Comparison of ENCODE assay signal across 6 cellular contexts in genomic region chr21:9705016-9705415, GRCh38.
DNase-seq lines count a peak whose midpoint lies in the region; ATAC-seq and TF ChIP-seq lines count a peak whose summit lies in the region.
"Not testable (repeated sequence)": the region's sequence is repeated elsewhere in the genome, so short reads cannot be mapped to it uniquely, and the experiment has no call there.

No MANE protein-coding gene starts in this region.

- H3K4me1 ChIP-seq in GM23338 (ENCODE audit: insufficient read depth); right cardiac atrium (ENCODE audit: control insufficient read depth, insufficient read depth, low read length): not testable (repeated sequence)

- H3K27me3 Mint-ChIP-seq in GM23338 (ENCODE audit: insufficient read depth, low read depth, poor library complexity); endothelial cell (ENCODE audit: unreplicated experiment); glutamatergic neuron (ENCODE audit: unreplicated experiment): not testable (repeated sequence)

- not testable (repeated sequence) for H3K79me2 ChIP-seq in GM23338 (replicated peaks; ENCODE audit: insufficient read depth)

- H3K27me3 ChIP-seq in GM23338 (ENCODE audit: insufficient read depth); right cardiac atrium (ENCODE audit: control insufficient read depth, insufficient read depth): not testable (repeated sequence)

- not testable (repeated sequence) for TF ChIP-seq CTCF in GM23338 (conservative IDR thresholded peaks at IDR 0.05; ENCODE audit: low read depth in 2 of 2); endothelial cell (IDR thresholded peaks at IDR 0.05; ENCODE audit: unreplicated experiment); glutamatergic neuron (IDR thresholded peaks at IDR 0.05; ENCODE audit: partially characterized antibody, unreplicated experiment)

- not testable (repeated sequence) for H3K27ac ChIP-seq in GM23338 (ENCODE audit: low read depth); right cardiac atrium (ENCODE audit: low read length)

- not testable (repeated sequence) for ATAC-seq in GM23338; Right ventricle myocardium superior (ENCODE audit: poor library complexity); left ventricle myocardium superior; right cardiac atrium

- peaks cover 20% of the 10 kb centered on the region for H3K9me3 Mint-ChIP-seq in GM23338
- not testable (repeated sequence) for H3K9me3 Mint-ChIP-seq in endothelial cell (ENCODE audit: unreplicated experiment); glutamatergic neuron (ENCODE audit: unreplicated experiment)

- 75% methylated on average over 37 of the region's 44 CpGs for WGBS in right cardiac atrium

- not testable (repeated sequence) for H3F3A ChIP-seq in GM23338 (replicated peaks; ENCODE audit: low read depth)

- intact Hi-C loops in Right ventricle myocardium superior (cut with DNase I); left ventricle myocardium superior (cut with micrococcal nuclease); right cardiac atrium (cut with DNase I): not testable (repeated sequence)

- H3K4me3 Mint-ChIP-seq in GM23338; glutamatergic neuron (ENCODE audit: unreplicated experiment): not testable (repeated sequence)
- peak overlapping the region; percentile 38 for H3K4me3 Mint-ChIP-seq in endothelial cell (ENCODE audit: unreplicated experiment)

- H3K4me3 ChIP-seq in GM23338; right cardiac atrium (ENCODE audit: low read length): not testable (repeated sequence)

- H3K9me2 ChIP-seq in GM23338 (ENCODE audit: insufficient read depth), result not testable (repeated sequence)

- not testable (repeated sequence) for H3K36me3 ChIP-seq in GM23338 (ENCODE audit: insufficient read depth)

- not testable (repeated sequence) for H2AFZ ChIP-seq in GM23338

- H4K20me1 ChIP-seq in GM23338 (replicated peaks; ENCODE audit: insufficient read depth), result not testable (repeated sequence)

- not testable (repeated sequence) for H3K27ac Mint-ChIP-seq in GM23338; endothelial cell (ENCODE audit: unreplicated experiment)
- H3K27ac Mint-ChIP-seq in glutamatergic neuron (ENCODE audit: unreplicated experiment), result peak overlapping the region; percentile 62

- not testable (repeated sequence) for H3K4me2 ChIP-seq in GM23338

- not testable (repeated sequence) for H3K9me3 ChIP-seq in right cardiac atrium (ENCODE audit: control insufficient read depth, low read length)

- not testable (repeated sequence) for H3K36me3 Mint-ChIP-seq in GM23338 (ENCODE audit: low read depth); endothelial cell (ENCODE audit: low read depth, unreplicated experiment); glutamatergic neuron (ENCODE audit: unreplicated experiment)

- not testable (repeated sequence) for H3K4me1 Mint-ChIP-seq in GM23338; endothelial cell (ENCODE audit: unreplicated experiment); glutamatergic neuron (ENCODE audit: low read depth, unreplicated experiment)

- DNase-seq in GM23338 (ENCODE audit: low spot score) (peak; percentile 0), Right ventricle myocardium superior (peak; percentile 28), left ventricle myocardium superior (peak; percentile 8), right cardiac atrium (peak in 2 of 3 donors; percentile 22 to 26)
- not testable (repeated sequence) for DNase-seq in endothelial cell (ENCODE audit: low spot score); glutamatergic neuron
